Comparison of ENCODE assay signal across 24 cellular contexts in genomic region chr21:43302769-43303168, GRCh38.
DNase-seq lines count a peak whose midpoint lies in the region; ATAC-seq and TF ChIP-seq lines count a peak whose summit lies in the region.
"Had no signal": no experiment of that assay in that cellular context is flagged by ENCODE, and none has a peak within 500 bp of the region (broad histone marks: within the 10 kb centered on the region; RNA-seq: fewer than 3 reads in every experiment).

No MANE protein-coding gene starts in this region.

- H3K4me3 ChIP-seq in Caco-2 (ENCODE audit: low read depth, low read length) (no peak overlapping the region), RWPE2 (ENCODE audit: severe bottlenecking) (no peak overlapping the region), left lung (no peak overlapping the region), vagina (no peak overlapping the region), GM23338 (no peak overlapping the region)
- H3K4me3 ChIP-seq: PC-9 had no signal

- no TSS peak for BruUV-seq in Caco-2 (replicated peaks; lab: Mats Ljungman, UMichigan)

- TF ChIP-seq CTCF in Caco-2 (IDR thresholded peaks at IDR 0.05; ENCODE audit: insufficient read depth in 1 of 2, low read depth in 1 of 2, low read length in 1 of 2, severe bottlenecking in 1 of 2, unreplicated experiment in 1 of 2) (no peak), RWPE2 (IDR thresholded peaks at IDR 0.05; ENCODE audit: poor library complexity, severe bottlenecking) (no peak), left lung (IDR thresholded peaks at IDR 0.05) (no peak), vagina (IDR thresholded peaks at IDR 0.05) (no peak), GM23338 (conservative IDR thresholded peaks at IDR 0.05; ENCODE audit: low read depth in 2 of 2) (no peak)

- no peaks in the 10 kb centered on the region for H3K36me3 Mint-ChIP-seq in Caco-2 (ENCODE audit: insufficient read depth, unreplicated experiment)
- H3K36me3 Mint-ChIP-seq in stimulated activated naive B cell treated with anti-CD40 and anti-IgM and Interleukin-4, amounts not matched to agents 10 μg/mL and 1 μg/mL and 100 μg/mL, for 72 hours = no peaks in the 10 kb centered on the region
- H3K36me3 Mint-ChIP-seq in GM23338 (ENCODE audit: low read depth) = no peaks in the 10 kb centered on the region
- H3K36me3 Mint-ChIP-seq: CD14-positive monocyte; CD8-positive, alpha-beta memory T cell had no signal

- peak overlapping the region; percentile 11 for H3K27ac Mint-ChIP-seq in Caco-2 (ENCODE audit: unreplicated experiment)
- peak overlapping the region; percentile 9 for H3K27ac Mint-ChIP-seq in stimulated activated naive B cell treated with anti-CD40 and anti-IgM and Interleukin-4, amounts not matched to agents 10 μg/mL and 1 μg/mL and 100 μg/mL, for 72 hours
- no peak overlapping the region; the same call in 1 of the 2 replicates for H3K27ac Mint-ChIP-seq in GM23338
- H3K27ac Mint-ChIP-seq: CD14-positive monocyte; CD8-positive, alpha-beta memory T cell had no signal

- no peaks in the 10 kb centered on the region for H3K79me2 ChIP-seq in GM23338 (replicated peaks; ENCODE audit: insufficient read depth)

- no peaks in the 10 kb centered on the region for H3F3A ChIP-seq in GM23338 (replicated peaks; ENCODE audit: low read depth)

- H3K9me3 Mint-ChIP-seq in Caco-2 (ENCODE audit: unreplicated experiment) (no peaks in the 10 kb centered on the region), GM23338 (no peaks in the 10 kb centered on the region)
- no peaks in the 10 kb centered on the region for H3K9me3 Mint-ChIP-seq in stimulated activated naive B cell treated with anti-CD40 and anti-IgM and Interleukin-4, amounts not matched to agents 10 μg/mL and 1 μg/mL and 100 μg/mL, for 72 hours
- H3K9me3 Mint-ChIP-seq: CD8-positive, alpha-beta memory T cell had no signal

- ATAC-seq in RWPE2 (ENCODE audit: low read depth) (no peak), left lung (no peak), HG02642 (IDR thresholded peaks at IDR 0.05; ENCODE audit: poor library complexity, unreplicated experiment) (no peak), GM23338 (no peak)
- no peak for ATAC-seq in stimulated activated naive B cell treated with anti-CD40 and anti-IgM and Interleukin-4, amounts not matched to agents 10 μg/mL and 1 μg/mL and 100 μg/mL, for 72 hours (replicated peaks)

- H3K27ac ChIP-seq in RWPE2 (ENCODE audit: poor library complexity, severe bottlenecking) = no peak overlapping the region
- H3K27ac ChIP-seq in left lung = no peak overlapping the region
- H3K27ac ChIP-seq in vagina = no peak overlapping the region
- H3K27ac ChIP-seq in GM23338 (ENCODE audit: low read depth) = no peak overlapping the region
- H3K27ac ChIP-seq: PC-9 had no signal

- H3K4me1 Mint-ChIP-seq in Caco-2 (ENCODE audit: low read depth, unreplicated experiment) = peaks cover 8% of the 10 kb centered on the region
- H3K4me1 Mint-ChIP-seq in stimulated activated naive B cell treated with anti-CD40 and anti-IgM and Interleukin-4, amounts not matched to agents 10 μg/mL and 1 μg/mL and 100 μg/mL, for 72 hours = peaks cover 41 to 48% of the 10 kb centered on the region in 2 donors
- H3K4me1 Mint-ChIP-seq in GM23338 = peaks cover 3% of the 10 kb centered on the region; the same call in 1 of the 3 replicates
- H3K4me1 Mint-ChIP-seq: CD14-positive monocyte; CD8-positive, alpha-beta memory T cell had no signal

- H3K4me3 Mint-ChIP-seq in Caco-2 (ENCODE audit: unreplicated experiment) = no peak overlapping the region
- no peak overlapping the region for H3K4me3 Mint-ChIP-seq in stimulated activated naive B cell treated with anti-CD40 and anti-IgM and Interleukin-4, amounts not matched to agents 10 μg/mL and 1 μg/mL and 100 μg/mL, for 72 hours
- no peak overlapping the region for H3K4me3 Mint-ChIP-seq in GM23338
- H3K4me3 Mint-ChIP-seq: B cell; CD14-positive monocyte; CD8-positive, alpha-beta memory T cell had no signal

- no peaks in the 10 kb centered on the region for H3K9me2 ChIP-seq in GM23338 (ENCODE audit: insufficient read depth)
- H3K9me2 ChIP-seq: SK-N-SH had no signal

- DNase-seq in Caco-2 (no peak), RWPE2 (ENCODE audit: low spot score) (peak; percentile 34), left lung (peak; percentile 11 to 55), vagina (ENCODE audit: extremely low spot score in 2 of 2) (no peak), GM23338 (ENCODE audit: low spot score) (no peak)
- no peak for DNase-seq in stimulated activated naive B cell treated with anti-CD40 and anti-IgM and Interleukin-4, amounts not matched to agents 10 μg/mL and 1 μg/mL and 100 μg/mL, for 72 hours
- DNase-seq: Calu3; DMS79 treated with DMSO at 0.1 percent for 48 hours; GF-D8; Karpas-422; NCI-H1092 treated with DMSO at 0.1 percent for 48 hours; NCI-H1436 treated with DMSO at 0.1 percent for 48 hours; NCI-H1930; NCI-H2107; NCI-H524; NCI-H82; NK-92 treated with Interleukin-12 subunit alpha and Interleukin-12 subunit beta, amount 100 ng/mL, for 24 hours; PC-9; RPMI8226; SK-N-SH had no signal

- H4K20me1 ChIP-seq in GM23338 (replicated peaks; ENCODE audit: insufficient read depth) = no peaks in the 10 kb centered on the region

- no peak overlapping the region for H2AFZ ChIP-seq in GM23338
- H2AFZ ChIP-seq: PC-9 had no signal

- no peak overlapping the region for H3K4me2 ChIP-seq in GM23338
- H3K4me2 ChIP-seq: PC-9, SK-N-SH had no signal

- intact Hi-C loops in Caco-2 (cut with micrococcal nuclease; ENCODE audit: unreplicated experiment) (no loop called here), left lung (cut with DNase I) (no loop called here), vagina (cut with DNase I) (no loop called here)

- H3K36me3 ChIP-seq in Caco-2 (ENCODE audit: control insufficient read depth, insufficient read depth, low read length) (no peaks in the 10 kb centered on the region), RWPE2 (ENCODE audit: low read depth) (no peaks in the 10 kb centered on the region), left lung (no peaks in the 10 kb centered on the region), vagina (no peaks in the 10 kb centered on the region), GM23338 (ENCODE audit: insufficient read depth) (no peaks in the 10 kb centered on the region)

- no peaks in the 10 kb centered on the region for H3K9me3 ChIP-seq in Caco-2
- H3K9me3 ChIP-seq in RWPE2 (ENCODE audit: severe bottlenecking) = no peaks in the 10 kb centered on the region
- no peaks in the 10 kb centered on the region for H3K9me3 ChIP-seq in left lung
- H3K9me3 ChIP-seq in vagina = no peaks in the 10 kb centered on the region
- H3K9me3 ChIP-seq: SK-N-SH had no signal

- TF ChIP-seq POLR2A in vagina (IDR thresholded peaks at IDR 0.05) = no peak

- CTCF ChIA-PET in Caco-2 (lab: Charles Lee) = no interaction called here

- H3K27me3 Mint-ChIP-seq in Caco-2 (ENCODE audit: insufficient read depth, unreplicated experiment) (no peaks in the 10 kb centered on the region), GM23338 (ENCODE audit: insufficient read depth, low read depth, poor library complexity) (peaks cover 15% of the 10 kb centered on the region)
- peaks cover 27 to 34% of the 10 kb centered on the region in 2 donors for H3K27me3 Mint-ChIP-seq in stimulated activated naive B cell treated with anti-CD40 and anti-IgM and Interleukin-4, amounts not matched to agents 10 μg/mL and 1 μg/mL and 100 μg/mL, for 72 hours

- H3K4me1 ChIP-seq in Caco-2 (no peaks in the 10 kb centered on the region), RWPE2 (ENCODE audit: insufficient read depth, poor library complexity, severe bottlenecking) (peaks cover 12% of the 10 kb centered on the region), left lung (no peaks in the 10 kb centered on the region), vagina (peaks cover 12% of the 10 kb centered on the region), GM23338 (ENCODE audit: insufficient read depth) (no peaks in the 10 kb centered on the region)

- H3K27me3 ChIP-seq in Caco-2 (replicated peaks; ENCODE audit: control insufficient read depth, insufficient read depth, low read length) (no peaks in the 10 kb centered on the region), RWPE2 (ENCODE audit: insufficient read depth, poor library complexity, severe bottlenecking) (no peaks in the 10 kb centered on the region), left lung (no peaks in the 10 kb centered on the region), vagina (no peaks in the 10 kb centered on the region), GM23338 (ENCODE audit: insufficient read depth) (no peaks in the 10 kb centered on the region)

- POLR2A ChIA-PET in Caco-2 (lab: Charles Lee) = no interaction called here

TF ChIP-seq in GM23338, 12 proteins besides CTCF, POLR2A, EP300 and RAD21 (continues in another document):
- TF ChIP-seq NANOG (IDR thresholded peaks at IDR 0.05; ENCODE audit: borderline replicate concordance) (no peak), REST (IDR thresholded peaks at IDR 0.05; ENCODE audit: unreplicated experiment) (no peak), POLR2AphosphoS5 (IDR thresholded peaks at IDR 0.05; ENCODE audit: low read depth) (no peak)

Comparison
In these comparisons a context has a peak if more than half of its experiments do, and no peak if none do; other contexts are left out.
1. DNase-seq: peak in RWPE2 (single experiment) and left lung (2 of 2); none in Caco-2 (0 of 2), stimulated activated naive B cell treated with anti-CD40 and anti-IgM and Interleukin-4, amounts not matched to agents 10 μg/mL and 1 μg/mL and 100 μg/mL, for 72 hours (single experiment), vagina (0 of 2) and GM23338 (single experiment).